In the genomic region with DNA sequence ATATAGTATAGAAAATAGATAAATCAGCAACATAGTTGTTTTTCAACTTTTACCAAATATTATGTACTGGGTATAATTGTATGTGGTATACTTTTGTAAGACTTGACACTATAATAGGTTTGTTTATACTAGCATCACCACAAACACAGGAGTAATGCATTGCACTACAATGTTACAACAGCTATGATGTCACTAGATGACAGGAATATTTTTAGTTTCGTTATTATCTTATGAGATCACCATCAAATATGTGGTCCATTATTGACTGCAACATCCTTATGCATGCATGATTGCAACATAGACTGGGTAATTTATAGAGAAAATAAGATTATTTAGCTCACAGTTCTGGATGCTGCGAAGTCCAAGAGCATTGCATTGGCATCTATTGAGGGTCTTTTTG, we compare ENCODE assay signal across 2 cellular contexts.
A peak's percentile ranks its signal among the peaks of the same experiment; 100 is the strongest.
TF ChIP-seq lines count a peak whose summit lies in the region.

No MANE protein-coding gene starts in this region.

TF ChIP-seq in IMR-90, 13 proteins besides CTCF, POLR2A, EP300 and RAD21:
- TF ChIP-seq, protein P1, sequence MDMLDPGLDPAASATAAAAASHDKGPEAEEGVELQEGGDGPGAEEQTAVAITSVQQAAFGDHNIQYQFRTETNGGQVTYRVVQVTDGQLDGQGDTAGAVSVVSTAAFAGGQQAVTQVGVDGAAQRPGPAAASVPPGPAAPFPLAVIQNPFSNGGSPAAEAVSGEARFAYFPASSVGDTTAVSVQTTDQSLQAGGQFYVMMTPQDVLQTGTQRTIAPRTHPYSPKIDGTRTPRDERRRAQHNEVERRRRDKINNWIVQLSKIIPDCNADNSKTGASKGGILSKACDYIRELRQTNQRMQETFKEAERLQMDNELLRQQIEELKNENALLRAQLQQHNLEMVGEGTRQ (IDR thresholded peaks at IDR 0.05; ENCODE audit: low read depth, low read length): no peak
- 0 out of 2 replicates have a peak, but pooled peaks have one; percentile 15 for TF ChIP-seq CEBPB (IDR thresholded peaks at IDR 0.05; ENCODE audit: low read depth, low read length)

TF ChIP-seq in K562, 482 proteins besides CTCF, POLR2A, EP300 and RAD21:
- TF ChIP-seq GTF2E2 (tag; IDR thresholded peaks at IDR 0.05): no peak
- TF ChIP-seq, protein P2, sequence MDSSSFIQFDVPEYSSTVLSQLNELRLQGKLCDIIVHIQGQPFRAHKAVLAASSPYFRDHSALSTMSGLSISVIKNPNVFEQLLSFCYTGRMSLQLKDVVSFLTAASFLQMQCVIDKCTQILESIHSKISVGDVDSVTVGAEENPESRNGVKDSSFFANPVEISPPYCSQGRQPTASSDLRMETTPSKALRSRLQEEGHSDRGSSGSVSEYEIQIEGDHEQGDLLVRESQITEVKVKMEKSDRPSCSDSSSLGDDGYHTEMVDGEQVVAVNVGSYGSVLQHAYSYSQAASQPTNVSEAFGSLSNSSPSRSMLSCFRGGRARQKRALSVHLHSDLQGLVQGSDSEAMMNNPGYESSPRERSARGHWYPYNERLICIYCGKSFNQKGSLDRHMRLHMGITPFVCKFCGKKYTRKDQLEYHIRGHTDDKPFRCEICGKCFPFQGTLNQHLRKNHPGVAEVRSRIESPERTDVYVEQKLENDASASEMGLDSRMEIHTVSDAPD (CRISPR knock-in tag; IDR thresholded peaks at IDR 0.05): no peak
- TF ChIP-seq, protein P3, sequence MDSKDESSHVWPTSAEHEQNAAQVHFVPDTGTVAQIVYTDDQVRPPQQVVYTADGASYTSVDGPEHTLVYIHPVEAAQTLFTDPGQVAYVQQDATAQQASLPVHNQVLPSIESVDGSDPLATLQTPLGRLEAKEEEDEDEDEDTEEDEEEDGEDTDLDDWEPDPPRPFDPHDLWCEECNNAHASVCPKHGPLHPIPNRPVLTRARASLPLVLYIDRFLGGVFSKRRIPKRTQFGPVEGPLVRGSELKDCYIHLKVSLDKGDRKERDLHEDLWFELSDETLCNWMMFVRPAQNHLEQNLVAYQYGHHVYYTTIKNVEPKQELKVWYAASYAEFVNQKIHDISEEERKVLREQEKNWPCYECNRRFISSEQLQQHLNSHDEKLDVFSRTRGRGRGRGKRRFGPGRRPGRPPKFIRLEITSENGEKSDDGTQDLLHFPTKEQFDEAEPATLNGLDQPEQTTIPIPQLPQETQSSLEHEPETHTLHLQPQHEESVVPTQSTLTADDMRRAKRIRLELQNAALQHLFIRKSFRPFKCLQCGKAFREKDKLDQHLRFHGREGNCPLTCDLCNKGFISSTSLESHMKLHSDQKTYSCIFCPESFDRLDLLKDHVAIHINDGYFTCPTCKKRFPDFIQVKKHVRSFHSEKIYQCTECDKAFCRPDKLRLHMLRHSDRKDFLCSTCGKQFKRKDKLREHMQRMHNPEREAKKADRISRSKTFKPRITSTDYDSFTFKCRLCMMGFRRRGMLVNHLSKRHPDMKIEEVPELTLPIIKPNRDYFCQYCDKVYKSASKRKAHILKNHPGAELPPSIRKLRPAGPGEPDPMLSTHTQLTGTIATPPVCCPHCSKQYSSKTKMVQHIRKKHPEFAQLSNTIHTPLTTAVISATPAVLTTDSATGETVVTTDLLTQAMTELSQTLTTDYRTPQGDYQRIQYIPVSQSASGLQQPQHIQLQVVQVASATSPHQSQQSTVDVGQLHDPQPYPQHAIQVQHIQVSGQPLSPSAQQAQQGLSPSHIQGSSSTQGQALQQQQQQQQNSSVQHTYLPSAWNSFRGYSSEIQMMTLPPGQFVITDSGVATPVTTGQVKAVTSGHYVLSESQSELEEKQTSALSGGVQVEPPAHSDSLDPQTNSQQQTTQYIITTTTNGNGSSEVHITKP (IDR thresholded peaks at IDR 0.05; ENCODE audit: partially characterized antibody): no peak
- TF ChIP-seq ZNF41 (CRISPR knock-in tag; conservative IDR thresholded peaks at IDR 0.05): no peak
- TF ChIP-seq SPI1 (IDR thresholded peaks at IDR 0.05; ENCODE audit: borderline replicate concordance, low read depth, low read length): no peak
- no peak for TF ChIP-seq ZNF431 (CRISPR knock-in tag; IDR thresholded peaks at IDR 0.05)
- no peak for TF ChIP-seq DMBX1 (CRISPR knock-in tag; IDR thresholded peaks at IDR 0.05; ENCODE audit: borderline replicate concordance)
- TF ChIP-seq HIVEP1 (CRISPR knock-in tag; IDR thresholded peaks at IDR 0.05): no peak
- TF ChIP-seq MTA3 (IDR thresholded peaks at IDR 0.05; ENCODE audit: borderline replicate concordance): no peak
